In the genomic region with DNA sequence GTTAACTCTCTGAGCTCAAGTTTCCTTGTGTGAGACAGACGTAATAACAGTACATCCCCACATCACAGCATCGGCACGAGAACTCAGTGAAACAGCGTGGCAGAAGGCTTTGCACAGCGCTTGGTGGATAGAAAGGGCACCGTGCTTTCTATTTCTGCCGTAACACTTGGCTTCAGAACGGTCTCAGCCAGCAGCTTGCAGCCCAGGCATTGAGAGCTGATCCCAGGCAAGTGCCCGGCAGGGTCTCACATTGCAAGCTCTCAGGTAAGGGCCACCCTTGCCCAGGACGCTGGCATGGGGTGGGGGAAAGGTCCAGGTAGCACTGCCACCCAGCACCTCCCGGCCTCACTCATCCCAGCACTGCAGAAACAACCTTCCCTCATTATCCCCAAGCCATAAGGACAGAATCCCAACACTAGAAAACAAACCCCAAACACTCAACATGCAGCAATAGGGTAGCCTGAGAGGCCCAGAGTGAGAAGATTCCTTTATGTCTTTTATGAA, we compare ENCODE assay signal across 25 cellular contexts.
"Had no signal": no experiment of that assay in that cellular context is flagged by ENCODE, and none has a peak within 500 bp of the region (broad histone marks: within the 10 kb centered on the region; RNA-seq: fewer than 3 reads in every experiment).

No MANE protein-coding gene starts in this region.

- H3K9me3 Mint-ChIP-seq: effector memory CD8-positive, alpha-beta T cell; stimulated activated naive CD8-positive, alpha-beta T cell treated with anti-CD3 and anti-CD28 coated beads, Interleukin-15, amount 100 ng/mL, for 72 hours had no signal

- H3K27me3 ChIP-seq: right lobe of liver, suprapubic skin, transverse colon, upper lobe of right lung, vagina had no signal

- H3K9ac ChIP-seq: parathyroid adenoma had no signal

- H3K27ac Mint-ChIP-seq: effector memory CD8-positive, alpha-beta T cell; naive thymus-derived CD4-positive, alpha-beta T cell; nephron progenitor cell; progenitor cell of endocrine pancreas; stimulated activated naive CD8-positive, alpha-beta T cell treated with anti-CD3 and anti-CD28 coated beads, Interleukin-15, amount 100 ng/mL, for 72 hours had no signal

- H3K4me3 ChIP-seq: right lobe of liver, suprapubic skin, transverse colon, upper lobe of right lung, vagina had no signal

- DNase-seq: cortex of kidney; effector memory CD8-positive, alpha-beta T cell; erythroblast; hypothalamus; mesendoderm; midbrain; nephron progenitor cell; occipital lobe; right lobe of liver; small intestine; stimulated activated CD4-positive, alpha-beta T cell treated with anti-CD3 and anti-CD28 coated beads, Interleukin-1b, Interleukin-23, amount 100 ng/mL, for 48 hours; stimulated activated CD4-positive, alpha-beta T cell treated with anti-CD3 and anti-CD28 coated beads, Interleukin-4, amount 100 ng/mL, for 1 hour; stimulated activated CD8-positive, alpha-beta memory T cell treated with anti-CD3 and anti-CD28 coated beads, Interleukin-4, amount 100 ng/mL, for 48 hours; stimulated activated naive CD4-positive, alpha-beta T cell; stimulated activated naive CD8-positive, alpha-beta T cell treated with anti-CD3 and anti-CD28 coated beads, Interleukin-15, amount 100 ng/mL, for 72 hours; transverse colon; upper lobe of right lung had no signal

- FAIRE-seq: endometrium, frontal cortex, keratinocyte, small intestine had no signal

- ATAC-seq: effector memory CD8-positive, alpha-beta T cell; naive thymus-derived CD4-positive, alpha-beta T cell; right lobe of liver; stimulated activated naive CD8-positive, alpha-beta T cell treated with anti-CD3 and anti-CD28 coated beads, Interleukin-15, amount 100 ng/mL, for 72 hours; upper lobe of right lung had no signal

- H3K9me3 ChIP-seq: right lobe of liver, suprapubic skin, transverse colon, upper lobe of right lung, vagina had no signal

- H3K79me2 ChIP-seq: parathyroid adenoma had no signal

- H3K36me3 ChIP-seq: right lobe of liver, suprapubic skin, transverse colon, upper lobe of right lung, vagina had no signal

- H3K4me1 ChIP-seq: parathyroid adenoma, right lobe of liver, suprapubic skin, transverse colon, upper lobe of right lung had no signal

- H2AFZ ChIP-seq: parathyroid adenoma had no signal

- H3K27ac ChIP-seq: parathyroid adenoma, right lobe of liver, suprapubic skin, transverse colon, upper lobe of right lung, vagina had no signal

- H3K4me3 Mint-ChIP-seq: effector memory CD8-positive, alpha-beta T cell; nephron progenitor cell; stimulated activated naive CD8-positive, alpha-beta T cell treated with anti-CD3 and anti-CD28 coated beads, Interleukin-15, amount 100 ng/mL, for 72 hours had no signal
